17 cellular contexts compared by ENCODE assay signal in genomic region chr9:134936021-134936761, GRCh38. TPM values are rescaled to one million over a fixed set of nuclear protein-coding genes. Genes with fewer than 3 reads are reported as not detected.
A peak's percentile ranks its signal among the peaks of the same experiment; 100 is the strongest.
DNase-seq lines count a peak whose midpoint lies in the region; ATAC-seq and TF ChIP-seq lines count a peak whose summit lies in the region.
"Had no signal": no experiment of that assay in that cellular context is flagged by ENCODE, and none has a peak within 500 bp of the region (broad histone marks: within the 10 kb centered on the region; RNA-seq: fewer than 3 reads in every experiment).

No MANE protein-coding gene starts in this region.

- peaks cover 0 to under 1% (median 0%) of the 10 kb centered on the region in 7 donors for H3K9me3 Mint-ChIP-seq in naive B cell
- no peaks in the 10 kb centered on the region for H3K9me3 Mint-ChIP-seq in activated naive CD8-positive, alpha-beta T cell treated with anti-CD3 and anti-CD28 coated beads for 36 hours
- H3K9me3 Mint-ChIP-seq: activated T-cell treated with anti-CD3 and anti-CD28 coated beads, Interleukin-2, amount 50 U/mL, for 24 hours; T-cell had no signal

- no peaks in the 10 kb centered on the region for H3K27me3 ChIP-seq in foreskin keratinocyte

- H4K20me1 ChIP-seq in OCI-LY7 (ENCODE audit: insufficient read depth, low read length), result no peaks in the 10 kb centered on the region

- peak overlapping the region; percentile 40 for H3K4me3 ChIP-seq in OCI-LY7 (ENCODE audit: low read depth, low read length, poor library complexity, severe bottlenecking)

- H3K79me2 ChIP-seq in OCI-LY7 (ENCODE audit: insufficient read depth, low read depth, low read length), result peaks cover 10% of the 10 kb centered on the region

- peak overlapping the region; percentile 74 for H3K4me2 ChIP-seq in OCI-LY7 (ENCODE audit: low read length)

- H3K27ac Mint-ChIP-seq in naive B cell, result peak overlapping the region in 4 of 6 donors; percentile 67 to 94 (median 72)
- H3K27ac Mint-ChIP-seq in activated naive CD8-positive, alpha-beta T cell treated with anti-CD3 and anti-CD28 coated beads for 36 hours, result no peak overlapping the region
- H3K27ac Mint-ChIP-seq: activated T-cell treated with anti-CD3 and anti-CD28 coated beads, Interleukin-2, amount 50 U/mL, for 24 hours; T-cell had no signal

- no peaks in the 10 kb centered on the region for H3K9me2 ChIP-seq in OCI-LY7 (ENCODE audit: insufficient read depth, low read length)

- peaks cover 54 to 74% (median 64%) of the 10 kb centered on the region in 3 donors for H3K4me1 Mint-ChIP-seq in naive B cell
- no peaks in the 10 kb centered on the region for H3K4me1 Mint-ChIP-seq in activated naive CD8-positive, alpha-beta T cell treated with anti-CD3 and anti-CD28 coated beads for 36 hours

- intact Hi-C loops in OCI-LY7 (cut with micrococcal nuclease; ENCODE audit: unreplicated experiment), result loop anchor here (5.0 kb wide), 1 partner anchor 1234 kb away; no protein-coding TSS in a partner anchor

- H3K4me1 ChIP-seq in OCI-LY7 (ENCODE audit: insufficient read depth, low read length, poor library complexity, severe bottlenecking) (peaks cover 82% of the 10 kb centered on the region), foreskin keratinocyte (no peaks in the 10 kb centered on the region)

- H3K27me3 Mint-ChIP-seq in naive B cell, result peaks cover 9 to 21% (median 13%) of the 10 kb centered on the region in 3 donors
- peaks cover 12% of the 10 kb centered on the region for H3K27me3 Mint-ChIP-seq in activated naive CD8-positive, alpha-beta T cell treated with anti-CD3 and anti-CD28 coated beads for 36 hours

- H3K4me3 Mint-ChIP-seq in naive B cell, result peak overlapping the region in 6 of 8 donors; percentile 45 to 81 (median 56)
- H3K4me3 Mint-ChIP-seq in activated naive CD8-positive, alpha-beta T cell treated with anti-CD3 and anti-CD28 coated beads for 36 hours, result no peak overlapping the region
- H3K4me3 Mint-ChIP-seq: activated T-cell treated with anti-CD3 and anti-CD28 coated beads, Interleukin-2, amount 50 U/mL, for 24 hours; T-cell had no signal

- no peaks in the 10 kb centered on the region for H3K36me3 Mint-ChIP-seq in naive B cell
- no peaks in the 10 kb centered on the region for H3K36me3 Mint-ChIP-seq in activated naive CD8-positive, alpha-beta T cell treated with anti-CD3 and anti-CD28 coated beads for 36 hours
- H3K36me3 Mint-ChIP-seq: T-cell had no signal

- H2AFZ ChIP-seq in OCI-LY7 (ENCODE audit: low read length), result peak overlapping the region; percentile 6; the same call in 1 of the 2 replicates

- H3K36me3 ChIP-seq in OCI-LY7 (ENCODE audit: insufficient read depth, low read length), result no peaks in the 10 kb centered on the region

- H3K27ac ChIP-seq in OCI-LY7 (ENCODE audit: low read depth, low read length, poor library complexity, severe bottlenecking) (peak overlapping the region; percentile 97), foreskin keratinocyte (no peak overlapping the region)
- H3K27ac ChIP-seq: C4-2B had no signal

- CTCF ChIA-PET in OCI-LY7 (lab: Charles Lee; ENCODE audit: unreplicated experiment), result interaction anchor here (0.6 to 1.4 kb wide), 3 partner anchors 25 to 154 kb away, joined by 3 to 5 read pairs (median 4); no protein-coding TSS in a partner anchor

- POLR2A ChIA-PET in OCI-LY7 (lab: Charles Lee), result interaction anchor here (0.5 to 1.2 kb wide), 4 partner anchors 17 to 170 kb away, joined by 3 to 4 read pairs (median 3); partner anchors contain the start of gene FCN1

- BruUV-seq in OCI-LY7 (replicated peaks; lab: Mats Ljungman, UMichigan), result no TSS peak

- TF ChIP-seq CTCF in OCI-LY7 (conservative IDR thresholded peaks at IDR 0.05; ENCODE audit: low read length), result no peak
- no peak for TF ChIP-seq CTCF in foreskin keratinocyte (conservative IDR thresholded peaks at IDR 0.05)

- peak; percentile 78 for DNase-seq in OCI-LY7 (ENCODE audit: low spot score)
- no peak for DNase-seq in naive B cell
- no peak for DNase-seq in foreskin keratinocyte
- no peak for DNase-seq in activated naive CD8-positive, alpha-beta T cell treated with anti-CD3 and anti-CD28 coated beads for 36 hours
- DNase-seq in activated CD8-positive, alpha-beta memory T cell treated with anti-CD3 and anti-CD28 coated beads, Interleukin-2, amount 50 U/mL, for 4 hours, result no peak
- no peak for DNase-seq in NCI-H446 (lab: John Stamatoyannopoulos, UW)
- DNase-seq: activated T-cell treated with anti-CD3 and anti-CD28 coated beads, Interleukin-2, amount 50 U/mL, for 24 hours; GDM1; GOT3; hypothalamus; NCI-H2171 had no signal

- peak; percentile 27 for ATAC-seq in GM18502 (IDR thresholded peaks at IDR 0.05; ENCODE audit: poor library complexity, unreplicated experiment)
- ATAC-seq in GM21515 (IDR thresholded peaks at IDR 0.05; ENCODE audit: unreplicated experiment), result peak; percentile 26
- ATAC-seq in naive B cell (ENCODE audit: low read depth in 2 of 2), result no peak
- ATAC-seq in foreskin keratinocyte, result no peak
- ATAC-seq: esophagus mucosa, T-cell had no signal

- H3K9me3 ChIP-seq in OCI-LY7 (ENCODE audit: low read length), result no peaks in the 10 kb centered on the region

RNA-seq across cellular contexts. Expression of gene FCN1, which starts 18.5 kb away (rescaled TPM):
- 0.19 TPM in 1 of 2 replicates, not detected in the other for total RNA-seq in OCI-LY7 (2014; rRNA removed; shearing (Covaris generic))
- 0.30 and 0.42 TPM in 2 replicates for total RNA-seq in OCI-LY7 (2022)
- polyA plus RNA-seq in naive B cell (ENCODE audit: low read depth in 6 of 6), result 10 to 100 TPM in 2 of 6 donors, 1 to 10 TPM in 4; 2.6 to 33.1 (median 7.9) TPM
- total RNA-seq in foreskin keratinocyte, result not detected in 2 replicates
- not detected in 2 replicates for polyA plus RNA-seq in foreskin keratinocyte
- total RNA-seq in activated naive CD8-positive, alpha-beta T cell treated with anti-CD3 and anti-CD28 coated beads for 36 hours, result not detected
- total RNA-seq: lung microvascular endothelial cell had no signal

RNA-seq across cellular contexts. Expression of gene FCN2, which starts 55.6 kb away (rescaled TPM):
- total RNA-seq in OCI-LY7 (2014; rRNA removed; shearing (Covaris generic)), result not detected in 2 replicates
- total RNA-seq in OCI-LY7 (2022), result not detected in 2 replicates
- not detected for polyA plus RNA-seq in naive B cell (ENCODE audit: low read depth in 6 of 6)
- not detected in 2 replicates for total RNA-seq in foreskin keratinocyte
- polyA plus RNA-seq in foreskin keratinocyte, result not detected in 2 replicates
- not detected for total RNA-seq in activated naive CD8-positive, alpha-beta T cell treated with anti-CD3 and anti-CD28 coated beads for 36 hours
- total RNA-seq: lung microvascular endothelial cell, T-cell had no signal

Comparison
In these comparisons a context has a peak if more than half of its experiments do, and no peak if none do; other contexts are left out.
1. ATAC-seq: peak in GM18502 (single experiment) and GM21515 (single experiment); none in naive B cell (0 of 2) and foreskin keratinocyte (single experiment).